ENCODE assay signal across 1 cellular context in genomic region chr6:95078457-95078856, GRCh38.
TF ChIP-seq lines count a peak whose summit lies in the region.

No MANE protein-coding gene starts in this region.

TF ChIP-seq in GM23338, 12 proteins besides CTCF, POLR2A, EP300 and RAD21 (continued from another document):
- TF ChIP-seq, protein P1, sequence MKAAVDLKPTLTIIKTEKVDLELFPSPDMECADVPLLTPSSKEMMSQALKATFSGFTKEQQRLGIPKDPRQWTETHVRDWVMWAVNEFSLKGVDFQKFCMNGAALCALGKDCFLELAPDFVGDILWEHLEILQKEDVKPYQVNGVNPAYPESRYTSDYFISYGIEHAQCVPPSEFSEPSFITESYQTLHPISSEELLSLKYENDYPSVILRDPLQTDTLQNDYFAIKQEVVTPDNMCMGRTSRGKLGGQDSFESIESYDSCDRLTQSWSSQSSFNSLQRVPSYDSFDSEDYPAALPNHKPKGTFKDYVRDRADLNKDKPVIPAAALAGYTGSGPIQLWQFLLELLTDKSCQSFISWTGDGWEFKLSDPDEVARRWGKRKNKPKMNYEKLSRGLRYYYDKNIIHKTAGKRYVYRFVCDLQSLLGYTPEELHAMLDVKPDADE (IDR thresholded peaks at IDR 0.05): no peak
- TF ChIP-seq STAT1 (IDR thresholded peaks at IDR 0.05; ENCODE audit: unreplicated experiment) (no peak), JUNB (IDR thresholded peaks at IDR 0.05; ENCODE audit: unreplicated experiment) (no peak), POLR2AphosphoS5 (IDR thresholded peaks at IDR 0.05; ENCODE audit: low read depth) (no peak), EZH2phosphoT487 (IDR thresholded peaks at IDR 0.05; ENCODE audit: unreplicated experiment) (no peak)
